15 cellular contexts compared by ENCODE assay signal in genomic region chr1:76073471-76073870, GRCh38. TPM values are rescaled to one million over a fixed set of nuclear protein-coding genes. Genes with fewer than 3 reads are reported as not detected.
A peak's percentile ranks its signal among the peaks of the same experiment; 100 is the strongest.
DNase-seq lines count a peak whose midpoint lies in the region; ATAC-seq, FAIRE-seq and TF ChIP-seq lines count a peak whose summit lies in the region.
"Had no signal": no experiment of that assay in that cellular context is flagged by ENCODE, and none has a peak within 500 bp of the region (broad histone marks: within the 10 kb centered on the region; RNA-seq: fewer than 3 reads in every experiment).

No MANE protein-coding gene starts in this region.

- POLR2A ChIA-PET in endothelial cell of umbilical vein (lab: Charles Lee) = no interaction called here

- peaks cover 30% of the 10 kb centered on the region for H3K79me2 ChIP-seq in endothelial cell of umbilical vein (ENCODE audit: control insufficient read depth, insufficient read depth, low read length)

- dilution Hi-C loops in endothelial cell of umbilical vein (cut with MboI; ENCODE audit: extremely low pct_ligation_motif_present, low sequenced_read_pairs) = no loop called here

- no peaks in the 10 kb centered on the region for H4K20me1 ChIP-seq in endothelial cell of umbilical vein (replicated peaks; ENCODE audit: control insufficient read depth, extremely low read depth, insufficient read depth, low read length)

- H3K4me1 ChIP-seq in endothelial cell of umbilical vein (ENCODE audit: control insufficient read depth, extremely low read depth, insufficient read depth, low read length) (peaks cover 38% of the 10 kb centered on the region), neuronal stem cell (ENCODE audit: control insufficient read depth in 2 of 2, insufficient read depth in 1 of 2, low read depth in 1 of 2, low read length in 2 of 2) (peaks cover 0 to 6% of the 10 kb centered on the region in 2 donors), sigmoid colon (peaks cover 0 to 36% (median 27%) of the 10 kb centered on the region in 4 donors)

- no peak overlapping the region for H2BK5ac ChIP-seq in neuronal stem cell (ENCODE audit: low read length)

- H3K9ac ChIP-seq in endothelial cell of umbilical vein (replicated peaks; ENCODE audit: extremely low read depth, insufficient read depth, low read length) (no peak overlapping the region), neuronal stem cell (ENCODE audit: low read depth, low read length, poor library complexity) (no peak overlapping the region)

- no TSS peak for BruUV-seq in endothelial cell of umbilical vein (replicated peaks; lab: Mats Ljungman, UMichigan)

- no peak for TF ChIP-seq POLR2A in endothelial cell of umbilical vein (IDR thresholded peaks at IDR 0.05; ENCODE audit: low read depth, low read length)
- no peak for TF ChIP-seq POLR2A in sigmoid colon (IDR thresholded peaks at IDR 0.05)

- H3K4ac ChIP-seq in neuronal stem cell (ENCODE audit: low read length) = no peak overlapping the region

- H3K27ac ChIP-seq in endothelial cell of umbilical vein (ENCODE audit: insufficient read depth, low read depth, low read length) (no peak overlapping the region), neuronal stem cell (replicated peaks; ENCODE audit: low read length) (no peak overlapping the region), sigmoid colon (no peak overlapping the region)

- no peaks in the 10 kb centered on the region for H3K36me3 ChIP-seq in endothelial cell of umbilical vein (ENCODE audit: control insufficient read depth in 2 of 2, extremely low read depth in 1 of 2, insufficient read depth in 2 of 2, low read length in 2 of 2)
- H3K36me3 ChIP-seq in neuronal stem cell (replicated peaks in 1 of 2; ENCODE audit: control insufficient read depth in 2 of 2, insufficient read depth in 2 of 2, low read length in 2 of 2) = no peaks in the 10 kb centered on the region
- H3K36me3 ChIP-seq in sigmoid colon = no peaks in the 10 kb centered on the region

- no peak overlapping the region for H3K23ac ChIP-seq in neuronal stem cell (ENCODE audit: low read depth, low read length, poor library complexity)

- no peak overlapping the region for H2BK12ac ChIP-seq in neuronal stem cell (ENCODE audit: low read length)

- H2AK5ac ChIP-seq in neuronal stem cell (ENCODE audit: low read depth, low read length) = no peak overlapping the region

- WGBS in neuronal stem cell (ENCODE audit: extremely low coverage in 2 of 2, insufficient read length in 2 of 2, insufficient replicate concordance in 1 of 2), 2 donors = no CpG with 5 or more reads among the region's 5 CpGs
- 56 to 81% methylated on average over 5 of the region's 5 CpGs for WGBS in sigmoid colon, 2 donors

- no peak overlapping the region for H2BK15ac ChIP-seq in neuronal stem cell (ENCODE audit: low read length)

- H3K79me1 ChIP-seq in neuronal stem cell (ENCODE audit: low read depth, low read length) = no peaks in the 10 kb centered on the region

- CTCF ChIA-PET in endothelial cell of umbilical vein (lab: Charles Lee) = no interaction called here

- no peak overlapping the region for H3K4me2 ChIP-seq in endothelial cell of umbilical vein (ENCODE audit: insufficient read depth, low read length)
- H3K4me2 ChIP-seq in neuronal stem cell (ENCODE audit: insufficient read depth, low read length, poor library complexity, severe bottlenecking) = no peak overlapping the region

- H4K91ac ChIP-seq in neuronal stem cell (ENCODE audit: low read depth, low read length, poor library complexity) = no peak overlapping the region

- H2BK120ac ChIP-seq in neuronal stem cell (ENCODE audit: low read depth, low read length) = no peak overlapping the region

- ATAC-seq in HG03432 (IDR thresholded peaks at IDR 0.05; ENCODE audit: unreplicated experiment) = no peak
- ATAC-seq: left lobe of liver had no signal

- no peak overlapping the region for H3K18ac ChIP-seq in neuronal stem cell (ENCODE audit: low read length)

- H3K4me3 ChIP-seq in endothelial cell of umbilical vein (replicated peaks in 1 of 3; ENCODE audit: insufficient read depth in 1 of 3, low read depth in 1 of 3, low read length in 3 of 3) (no peak overlapping the region), neuronal stem cell (ENCODE audit: low read length in 2 of 2) (no peak overlapping the region), sigmoid colon (no peak overlapping the region)

- H2AFZ ChIP-seq in endothelial cell of umbilical vein (ENCODE audit: low read depth, low read length) (peak overlapping the region; percentile 43), neuronal stem cell (ENCODE audit: low read length) (peak overlapping the region; percentile 2)

- no peak overlapping the region for H3K14ac ChIP-seq in neuronal stem cell (ENCODE audit: low read length)

- intact Hi-C loops in endothelial cell of umbilical vein (cut with micrococcal nuclease) = loop anchor here (10.0 kb wide), 1 partner anchor 191 kb away; no protein-coding TSS in a partner anchor
- intact Hi-C loops in sigmoid colon (cut with DNase I) = no loop called here

- H3K27me3 ChIP-seq in endothelial cell of umbilical vein (ENCODE audit: control insufficient read depth in 2 of 2, insufficient read depth in 2 of 2, low read length in 2 of 2) (no peaks in the 10 kb centered on the region), neuronal stem cell (ENCODE audit: control insufficient read depth in 3 of 3, insufficient read depth in 3 of 3, low read depth in 1 of 3, low read length in 3 of 3) (no peaks in the 10 kb centered on the region), sigmoid colon (no peaks in the 10 kb centered on the region)

- peaks cover 3% of the 10 kb centered on the region for H3K9me1 ChIP-seq in endothelial cell of umbilical vein (replicated peaks; ENCODE audit: control insufficient read depth, extremely low read depth, insufficient read depth, low read length)

- no peak for TF ChIP-seq EP300 in sigmoid colon (IDR thresholded peaks at IDR 0.05)

- DNase-seq in COLO829 (ENCODE audit: low spot score) (peak; percentile 22), NCI-H226 (peak; percentile 84), endothelial cell of umbilical vein (ENCODE audit: low read depth, low spot score) (no peak), neuronal stem cell (ENCODE audit: low spot score) (no peak), D341Med (ENCODE audit: low spot score) (no peak), sigmoid colon (no peak)
- DNase-seq in stimulated activated CD4-positive, alpha-beta T cell treated with anti-CD3 and anti-CD28 coated beads, Interleukin-4, amount 100 ng/mL, for 24 hours = no peak
- DNase-seq: activated CD4-positive, CD25-positive, alpha-beta regulatory T cell; activated gamma-delta T cell treated with Interleukin-2 at 50 U/mL for 16 hours; NCI-H1694; small intestine had no signal

- no peak for FAIRE-seq in endothelial cell of umbilical vein (lab: Jason Lieb, UNC)
- FAIRE-seq: endometrium, G401.6, small intestine had no signal

- H4K8ac ChIP-seq in neuronal stem cell (ENCODE audit: low read depth, low read length) = no peak overlapping the region

- no peaks in the 10 kb centered on the region for H3K9me3 ChIP-seq in endothelial cell of umbilical vein (replicated peaks; ENCODE audit: control insufficient read depth, insufficient read depth, low read length)
- no peaks in the 10 kb centered on the region for H3K9me3 ChIP-seq in neuronal stem cell (replicated peaks in 1 of 2; ENCODE audit: control insufficient read depth in 2 of 2, insufficient read depth in 1 of 2, low read depth in 1 of 2, low read length in 2 of 2)
- H3K9me3 ChIP-seq in sigmoid colon = no peaks in the 10 kb centered on the region

- no peak for TF ChIP-seq CTCF in endothelial cell of umbilical vein (IDR thresholded peaks at IDR 0.05; ENCODE audit: extremely low read depth in 1 of 2, insufficient read depth in 1 of 2, low read depth in 1 of 2, low read length in 2 of 2)
- TF ChIP-seq CTCF in sigmoid colon (IDR thresholded peaks at IDR 0.05) = no peak

TF ChIP-seq in endothelial cell of umbilical vein, 7 proteins besides CTCF, POLR2A, EP300 and RAD21:
- TF ChIP-seq JUN (IDR thresholded peaks at IDR 0.05; ENCODE audit: borderline replicate concordance, insufficient read depth, insufficient read length, low read depth) (no peak), GATA2 (IDR thresholded peaks at IDR 0.05; ENCODE audit: insufficient read depth, insufficient read length, low read depth, low read length) (no peak), FOS (IDR thresholded peaks at IDR 0.05; ENCODE audit: borderline replicate concordance, insufficient read depth, low read length) (no peak), MAX (IDR thresholded peaks at IDR 0.05; ENCODE audit: insufficient read depth, insufficient read length) (no peak), EZH2 (IDR thresholded peaks at IDR 0.05; ENCODE audit: borderline replicate concordance, low read depth, low read length, severe bottlenecking) (no peak), POLR2AphosphoS5 (IDR thresholded peaks at IDR 0.05; ENCODE audit: insufficient read depth, low read depth, low read length) (no peak), MYC (IDR thresholded peaks at IDR 0.05; ENCODE audit: low read depth, low read length) (no peak)

RNA-seq across cellular contexts. Expression of gene ST6GALNAC3, which starts 1.1 kb away (rescaled TPM):
- total RNA-seq in endothelial cell of umbilical vein = 44.0 and 48.3 TPM in 2 replicates
- polyA plus RNA-seq in endothelial cell of umbilical vein = 6.6 and 7.6 TPM in 2 replicates
- 10.8 and 12.3 TPM in 2 replicates for polyA plus RNA-seq in endothelial cell of umbilical vein (2011; cell fraction: cytosol; rRNA removed)
- 14.1 and 15.5 TPM in 2 replicates for polyA plus RNA-seq in endothelial cell of umbilical vein (2011; cell fraction: nucleus; rRNA removed)
- 17.2 and 30.4 TPM in 2 replicates for polyA plus RNA-seq in endothelial cell of umbilical vein (2012)
- polyA minus RNA-seq in endothelial cell of umbilical vein = 48.5 and 63.2 TPM in 2 replicates
- polyA minus RNA-seq in endothelial cell of umbilical vein (2011; cell fraction: cytosol; rRNA and poly(A)+ RNA removed) = not detected
- polyA minus RNA-seq in endothelial cell of umbilical vein (2011; cell fraction: nucleus; rRNA and poly(A)+ RNA removed) = 58.2 and 103 TPM in 2 replicates
- 9.0 TPM for polyA plus RNA-seq in neuronal stem cell (2013, experiment 1 of 2)
- 9.5 TPM for polyA plus RNA-seq in neuronal stem cell (2013, experiment 2 of 2)
- total RNA-seq in sigmoid colon = 1 to 10 TPM; 1.9 to 7.5 (median 4.3) TPM
- 1 to 10 TPM; 1.6 to 2.5 (median 1.8) TPM for polyA plus RNA-seq in sigmoid colon

Comparison
In these comparisons a context has a peak if more than half of its experiments do, and no peak if none do; other contexts are left out.
1. DNase-seq: peak in COLO829 (single experiment) and NCI-H226 (single experiment); none in endothelial cell of umbilical vein (single experiment), neuronal stem cell (single experiment), stimulated activated CD4-positive, alpha-beta T cell treated with anti-CD3 and anti-CD28 coated beads, Interleukin-4, amount 100 ng/mL, for 24 hours (single experiment), D341Med (single experiment) and sigmoid colon (single experiment).